Comparison of ENCODE assay signal across 24 cellular contexts in genomic region chr13:30923423-30923822, GRCh38. TPM values are rescaled to one million over a fixed set of nuclear protein-coding genes. Genes with fewer than 3 reads are reported as not detected.
DNase-seq lines count a peak whose midpoint lies in the region; ATAC-seq, FAIRE-seq and TF ChIP-seq lines count a peak whose summit lies in the region.
"Had no signal": no experiment of that assay in that cellular context is flagged by ENCODE, and none has a peak within 500 bp of the region (broad histone marks: within the 10 kb centered on the region; RNA-seq: fewer than 3 reads in every experiment).

No MANE protein-coding gene starts in this region.

- peak overlapping the region; percentile 15; the same call in 1 of the 2 replicates for H3K4me2 ChIP-seq in HepG2 (ENCODE audit: low read depth, low read length)
- no peak overlapping the region for H3K4me2 ChIP-seq in neural progenitor cell

- no peaks in the 10 kb centered on the region for H3K9me3 ChIP-seq in HepG2 (ENCODE audit: low read length)
- H3K9me3 ChIP-seq in right lobe of liver: no peaks in the 10 kb centered on the region
- no peaks in the 10 kb centered on the region for H3K9me3 ChIP-seq in neural progenitor cell (ENCODE audit: low read depth)
- no peaks in the 10 kb centered on the region for H3K9me3 ChIP-seq in naive thymus-derived CD4-positive, alpha-beta T cell (ENCODE audit: control insufficient read depth in 2 of 3, low read length in 3 of 3)
- H3K9me3 ChIP-seq: HAP-1 had no signal

- TF ChIP-seq POLR2A in HepG2 (IDR thresholded peaks at IDR 0.05; ENCODE audit: insufficient read depth in 1 of 2, low read depth in 2 of 2, low read length in 2 of 2) (no peak), right lobe of liver (IDR thresholded peaks at IDR 0.05) (no peak)

- H3K4me1 ChIP-seq in HepG2 (ENCODE audit: insufficient read depth, low read length): peaks cover 13% of the 10 kb centered on the region
- no peaks in the 10 kb centered on the region for H3K4me1 ChIP-seq in right lobe of liver
- no peaks in the 10 kb centered on the region for H3K4me1 ChIP-seq in neural progenitor cell
- no peaks in the 10 kb centered on the region for H3K4me1 ChIP-seq in naive thymus-derived CD4-positive, alpha-beta T cell (ENCODE audit: control insufficient read depth in 2 of 2, insufficient read depth in 2 of 2, low read length in 2 of 2)

- no peaks in the 10 kb centered on the region for H3K9me3 Mint-ChIP-seq in neural progenitor cell
- no peaks in the 10 kb centered on the region for H3K9me3 Mint-ChIP-seq in mesothelial cell of epicardium
- H3K9me3 Mint-ChIP-seq in naive thymus-derived CD4-positive, alpha-beta T cell: peaks cover 0 to 4% (median 0%) of the 10 kb centered on the region in 11 donors
- H3K9me3 Mint-ChIP-seq: CD4-positive, alpha-beta T cell had no signal

- H3K4me3 ChIP-seq in HepG2 (replicated peaks in 1 of 3; ENCODE audit: insufficient read depth in 1 of 3, low read depth in 2 of 3, low read length in 3 of 3) (no peak overlapping the region), right lobe of liver (no peak overlapping the region), neural progenitor cell (no peak overlapping the region)
- no peak overlapping the region for H3K4me3 ChIP-seq in naive thymus-derived CD4-positive, alpha-beta T cell (ENCODE audit: low read length)
- H3K4me3 ChIP-seq: GM23248, HAP-1 had no signal

- 0% methylated on average over 1 of the region's 1 CpG for WGBS in HepG2 (ENCODE audit: low lambda C conversion rate)
- 40% methylated on average over 1 of the region's 1 CpG for WGBS in right lobe of liver (ENCODE audit: insufficient coverage, low coverage, low lambda C conversion rate, missing lambda C conversion rate)

- no peaks in the 10 kb centered on the region for H3K79me2 ChIP-seq in HepG2 (ENCODE audit: insufficient read depth, low read length)
- H3K79me2 ChIP-seq in neural progenitor cell (ENCODE audit: low read depth): no peaks in the 10 kb centered on the region

- DNase-seq in HepG2 (ENCODE audit: low spot score) (no peak), right lobe of liver (no peak), epithelial cell of prostate (ENCODE audit: low read depth, low spot score) (no peak), neural progenitor cell (ENCODE audit: low spot score) (no peak), posterior cingulate gyrus (no peak), mesothelial cell of epicardium (ENCODE audit: low spot score in 2 of 2, unreplicated experiment in 2 of 2) (no peak), NCI-H748 (lab: John Stamatoyannopoulos, UW; ENCODE audit: unreplicated experiment) (no peak)
- DNase-seq in naive thymus-derived CD4-positive, alpha-beta T cell: no peak
- DNase-seq: CD4-positive, alpha-beta T cell; GF-D8; GM23248; IMR-90; NCI-H1436 treated with DMSO at 0.1 percent for 48 hours; NCI-H2029; NCI-H2171; NCI-H69; SHP77 treated with DMSO at 0.1 percent for 48 hours had no signal

- TF ChIP-seq EP300 in HepG2 (IDR thresholded peaks at IDR 0.05; ENCODE audit: low read depth in 2 of 2, low read length in 2 of 2): no peak
- TF ChIP-seq EP300 in HepG2 (CRISPR knock-in tag; IDR thresholded peaks at IDR 0.05; ENCODE audit: borderline replicate concordance): no peak

- TF ChIP-seq RAD21 in HepG2 (CRISPR knock-in tag; IDR thresholded peaks at IDR 0.05): no peak

- CTCF ChIA-PET in HepG2 (lab: Yijun Ruan, JAX; ENCODE audit: low intra/inter-chr PET ratio, low total read pairs): no interaction called here
- CTCF ChIA-PET in naive thymus-derived CD4-positive, alpha-beta T cell (lab: Charles Lee): no interaction called here

- H3F3A ChIP-seq in neural progenitor cell (ENCODE audit: low read depth): no peaks in the 10 kb centered on the region

- H3K27me3 ChIP-seq in HepG2 (ENCODE audit: control insufficient read depth in 1 of 2, insufficient read depth in 2 of 2, low read length in 2 of 2): no peaks in the 10 kb centered on the region
- no peaks in the 10 kb centered on the region for H3K27me3 ChIP-seq in right lobe of liver
- H3K27me3 ChIP-seq in neural progenitor cell: no peaks in the 10 kb centered on the region
- no peaks in the 10 kb centered on the region for H3K27me3 ChIP-seq in naive thymus-derived CD4-positive, alpha-beta T cell (ENCODE audit: control insufficient read depth in 2 of 2, insufficient read depth in 2 of 2, low read length in 2 of 2)

- H4K20me1 ChIP-seq in HepG2 (ENCODE audit: insufficient read depth, low read length) (no peaks in the 10 kb centered on the region), neural progenitor cell (ENCODE audit: low read depth) (no peaks in the 10 kb centered on the region)

- ATAC-seq in HepG2: peak; percentile 62
- no peak for ATAC-seq in right lobe of liver
- ATAC-seq in naive thymus-derived CD4-positive, alpha-beta T cell: no peak

- FAIRE-seq in HepG2 (lab: Jason Lieb, UNC): no peak
- FAIRE-seq: A204.1 had no signal

- H3K27ac ChIP-seq in HepG2 (ENCODE audit: extremely low read length, insufficient read depth, low read length) (no peak overlapping the region), right lobe of liver (no peak overlapping the region), epithelial cell of prostate (peak overlapping the region; percentile 46), neural progenitor cell (no peak overlapping the region)
- no peak overlapping the region for H3K27ac ChIP-seq in naive thymus-derived CD4-positive, alpha-beta T cell (ENCODE audit: low read depth, low read length)
- H3K27ac ChIP-seq: GM23248, HL-60 had no signal

- H3K27ac Mint-ChIP-seq in neural progenitor cell (no peak overlapping the region), mesothelial cell of epicardium (no peak overlapping the region)
- H3K27ac Mint-ChIP-seq in naive thymus-derived CD4-positive, alpha-beta T cell: no peak overlapping the region
- H3K27ac Mint-ChIP-seq: CD4-positive, alpha-beta T cell had no signal

- H3K27me3 Mint-ChIP-seq in neural progenitor cell (ENCODE audit: insufficient read depth, low read depth) (peaks cover 2% of the 10 kb centered on the region), mesothelial cell of epicardium (ENCODE audit: low read depth) (no peaks in the 10 kb centered on the region)
- peaks cover 15 to 40% (median 22%) of the 10 kb centered on the region in 5 donors for H3K27me3 Mint-ChIP-seq in naive thymus-derived CD4-positive, alpha-beta T cell

- H2AFZ ChIP-seq in HepG2 (ENCODE audit: low read length): no peak overlapping the region
- peak overlapping the region; percentile 30 for H2AFZ ChIP-seq in neural progenitor cell (replicated peaks)
- H2AFZ ChIP-seq: GM23248 had no signal

- H3K9ac ChIP-seq in HepG2 (ENCODE audit: insufficient read depth, low read depth, low read length) (no peak overlapping the region), neural progenitor cell (no peak overlapping the region)
- H3K9ac ChIP-seq: GM23248 had no signal

- H3K4me1 Mint-ChIP-seq in neural progenitor cell (no peaks in the 10 kb centered on the region), mesothelial cell of epicardium (peaks cover 55% of the 10 kb centered on the region)
- H3K4me1 Mint-ChIP-seq in naive thymus-derived CD4-positive, alpha-beta T cell: peaks cover 3 to 14% (median 8%) of the 10 kb centered on the region in 7 donors

- no TSS peak for BruUV-seq in HepG2 (replicated peaks; lab: Mats Ljungman, UMichigan)

- POLR2A ChIA-PET in HepG2 (lab: Yijun Ruan, JAX): no interaction called here
- POLR2A ChIA-PET in naive thymus-derived CD4-positive, alpha-beta T cell (lab: Charles Lee): no interaction called here

- TF ChIP-seq CTCF in HepG2 (CRISPR knock-in tag; IDR thresholded peaks at IDR 0.05) (no peak), right lobe of liver (IDR thresholded peaks at IDR 0.05) (no peak), neural progenitor cell (IDR thresholded peaks at IDR 0.05) (no peak), mesothelial cell of epicardium (IDR thresholded peaks at IDR 0.05; ENCODE audit: unreplicated experiment) (no peak)

- no peaks in the 10 kb centered on the region for H3K36me3 ChIP-seq in HepG2 (replicated peaks in 1 of 2; ENCODE audit: control insufficient read depth in 1 of 2, insufficient read depth in 2 of 2, low read length in 2 of 2)
- no peaks in the 10 kb centered on the region for H3K36me3 ChIP-seq in right lobe of liver
- H3K36me3 ChIP-seq in neural progenitor cell: no peaks in the 10 kb centered on the region
- H3K36me3 ChIP-seq in naive thymus-derived CD4-positive, alpha-beta T cell (ENCODE audit: control insufficient read depth in 2 of 3, insufficient read depth in 3 of 3, low read length in 3 of 3): no peaks in the 10 kb centered on the region
- H3K36me3 ChIP-seq: HAP-1 had no signal

- intact Hi-C loops in HepG2 (cut with micrococcal nuclease; ENCODE audit: unreplicated experiment): no loop called here
- intact Hi-C loops in right lobe of liver (cut with DNase I): no loop called here
- intact Hi-C loops in posterior cingulate gyrus (cut with DNase I): no loop called here
- intact Hi-C loops in naive thymus-derived CD4-positive, alpha-beta T cell (cut with micrococcal nuclease): no loop called here

- in situ Hi-C loops in HepG2 (cut with HindIII; ENCODE audit: extremely low pct_ligation_motif_present, low pct_unique_long_range_greater_than_20kb): no loop called here

- no peak overlapping the region for H3K4me3 Mint-ChIP-seq in neural progenitor cell
- H3K4me3 Mint-ChIP-seq in mesothelial cell of epicardium: no peak overlapping the region
- no peak overlapping the region for H3K4me3 Mint-ChIP-seq in naive thymus-derived CD4-positive, alpha-beta T cell
- H3K4me3 Mint-ChIP-seq: CD4-positive, alpha-beta T cell had no signal

- H3K36me3 Mint-ChIP-seq in neural progenitor cell: no peaks in the 10 kb centered on the region
- peaks cover 3% of the 10 kb centered on the region for H3K36me3 Mint-ChIP-seq in mesothelial cell of epicardium
- peaks cover 0 to 6% (median 0%) of the 10 kb centered on the region in 5 donors for H3K36me3 Mint-ChIP-seq in naive thymus-derived CD4-positive, alpha-beta T cell

RNA-seq across cellular contexts. Expression of gene TEX26, which starts 9.0 kb away (rescaled TPM):
- total RNA-seq in HepG2 (2016; rRNA removed; fragmentation: Illumina TruSeq; extraction: Trizol): not detected in 2 replicates
- total RNA-seq in HepG2 (2016; cell fraction: cytosol; rRNA removed; fragmentation: Illumina TruSeq; extraction: Trizol; ENCODE audit: low read depth): not detected in 2 replicates
- not detected in 2 replicates for total RNA-seq in HepG2 (2016; cell fraction: insoluble cytoplasmic fraction; rRNA removed; fragmentation: Illumina TruSeq; extraction: Trizol)
- total RNA-seq in HepG2 (2016; cell fraction: membrane; rRNA removed; fragmentation: Illumina TruSeq; extraction: Trizol): not detected in 2 replicates
- total RNA-seq in HepG2 (2016; cell fraction: nucleus; rRNA removed; fragmentation: Illumina TruSeq; extraction: Trizol): not detected in 2 replicates
- not detected in 2 replicates for polyA plus RNA-seq in HepG2 (2011; rRNA removed)
- polyA plus RNA-seq in HepG2 (2011; cell fraction: cytosol; rRNA removed): not detected in 2 replicates
- polyA plus RNA-seq in HepG2 (2011; cell fraction: nucleus; rRNA removed): not detected in 2 replicates
- not detected in 2 replicates for polyA plus RNA-seq in HepG2 (2012)
- polyA plus RNA-seq in HepG2 (2016; cell fraction: cytosol; fragmentation: Illumina TruSeq; extraction: Trizol; ENCODE audit: low read depth): not detected in 2 replicates
- not detected in 2 replicates for polyA plus RNA-seq in HepG2 (2016; cell fraction: insoluble cytoplasmic fraction; fragmentation: Illumina TruSeq; extraction: Trizol; ENCODE audit: low read depth)
- not detected in 2 replicates for polyA plus RNA-seq in HepG2 (2016; cell fraction: membrane; fragmentation: Illumina TruSeq; extraction: Trizol; ENCODE audit: low read depth)
- not detected in 2 replicates for polyA plus RNA-seq in HepG2 (2016; cell fraction: nucleus; fragmentation: Illumina TruSeq; extraction: Trizol; ENCODE audit: insufficient read depth, low read depth)
- not detected in 2 replicates for polyA minus RNA-seq in HepG2 (2011; rRNA and poly(A)+ RNA removed; ENCODE audit: low replicate concordance)
- polyA minus RNA-seq in HepG2 (2011; cell fraction: cytosol; rRNA and poly(A)+ RNA removed): not detected in 2 replicates
- polyA minus RNA-seq in HepG2 (2011; cell fraction: nucleus; rRNA and poly(A)+ RNA removed): not detected in 2 replicates
- under 1 TPM in 1 of 6 experiments, not detected in 5; 0.37 TPM for total RNA-seq in right lobe of liver
- not detected in 2 replicates for total RNA-seq in neural progenitor cell (ENCODE audit: low replicate concordance)
- total RNA-seq in mesothelial cell of epicardium: not detected in 3 replicates
- total RNA-seq in naive thymus-derived CD4-positive, alpha-beta T cell: not detected
- not detected for polyA plus RNA-seq in naive thymus-derived CD4-positive, alpha-beta T cell
- total RNA-seq: CD4-positive, alpha-beta T cell; HT1080; IMR-90; M059J; OCI-LY7 had no signal
- polyA plus RNA-seq: BJ, GM23248, IMR-90 had no signal

RNA-seq across cellular contexts. Expression of gene MEDAG, which starts 17.4 kb away (rescaled TPM):
- not detected in 2 replicates for total RNA-seq in HepG2 (2016; rRNA removed; fragmentation: Illumina TruSeq; extraction: Trizol)
- not detected in 2 replicates for total RNA-seq in HepG2 (2016; cell fraction: cytosol; rRNA removed; fragmentation: Illumina TruSeq; extraction: Trizol; ENCODE audit: low read depth)
- not detected in 2 replicates for total RNA-seq in HepG2 (2016; cell fraction: insoluble cytoplasmic fraction; rRNA removed; fragmentation: Illumina TruSeq; extraction: Trizol)
- total RNA-seq in HepG2 (2016; cell fraction: membrane; rRNA removed; fragmentation: Illumina TruSeq; extraction: Trizol): not detected in 2 replicates
- total RNA-seq in HepG2 (2016; cell fraction: nucleus; rRNA removed; fragmentation: Illumina TruSeq; extraction: Trizol): not detected in 2 replicates
- not detected in 2 replicates for polyA plus RNA-seq in HepG2 (2011; rRNA removed)
- polyA plus RNA-seq in HepG2 (2011; cell fraction: cytosol; rRNA removed): not detected in 2 replicates
- not detected in 2 replicates for polyA plus RNA-seq in HepG2 (2011; cell fraction: nucleus; rRNA removed)
- not detected in 2 replicates for polyA plus RNA-seq in HepG2 (2012)
- polyA plus RNA-seq in HepG2 (2016; cell fraction: cytosol; fragmentation: Illumina TruSeq; extraction: Trizol; ENCODE audit: low read depth): not detected in 2 replicates
- polyA plus RNA-seq in HepG2 (2016; cell fraction: insoluble cytoplasmic fraction; fragmentation: Illumina TruSeq; extraction: Trizol; ENCODE audit: low read depth): not detected in 2 replicates
- not detected in 2 replicates for polyA plus RNA-seq in HepG2 (2016; cell fraction: membrane; fragmentation: Illumina TruSeq; extraction: Trizol; ENCODE audit: low read depth)
- polyA plus RNA-seq in HepG2 (2016; cell fraction: nucleus; fragmentation: Illumina TruSeq; extraction: Trizol; ENCODE audit: insufficient read depth, low read depth): not detected in 2 replicates
- polyA minus RNA-seq in HepG2 (2011; rRNA and poly(A)+ RNA removed; ENCODE audit: low replicate concordance): not detected in 2 replicates
- not detected in 2 replicates for polyA minus RNA-seq in HepG2 (2011; cell fraction: cytosol; rRNA and poly(A)+ RNA removed)
- polyA minus RNA-seq in HepG2 (2011; cell fraction: nucleus; rRNA and poly(A)+ RNA removed): not detected in 2 replicates
- total RNA-seq in right lobe of liver: under 1 TPM in 3 of 6 experiments, not detected in 3; 0.24 to 0.44 (median 0.30) TPM
- total RNA-seq in neural progenitor cell (ENCODE audit: low replicate concordance): 0.06 TPM in 1 of 2 replicates, not detected in the other
- 7.5 to 7.9 TPM (median 7.7 TPM) in 3 replicates for total RNA-seq in mesothelial cell of epicardium
- total RNA-seq in naive thymus-derived CD4-positive, alpha-beta T cell: under 1 TPM in 1 of 5 experiments, not detected in 4; 0.17 TPM
- under 1 TPM in 1 of 2 donors, not detected in 1; 0.49 TPM for polyA plus RNA-seq in naive thymus-derived CD4-positive, alpha-beta T cell
- total RNA-seq: CD4-positive, alpha-beta T cell; HT1080 had no signal
